20 cellular contexts compared by ENCODE assay signal in genomic region chr7:155192961-155193640, GRCh38.
"Had no signal": no experiment of that assay in that cellular context is flagged by ENCODE, and none has a peak within 500 bp of the region (broad histone marks: within the 10 kb centered on the region; RNA-seq: fewer than 3 reads in every experiment).

No MANE protein-coding gene starts in this region.

- H3K36me3 ChIP-seq: tibial artery, uterus, WERI-Rb-1 had no signal

- H3K27me3 ChIP-seq: body of pancreas, uterus had no signal

- H3K4me3 ChIP-seq: body of pancreas, lung, tibial artery, uterus had no signal

- H3K4me3 Mint-ChIP-seq: effector memory CD8-positive, alpha-beta T cell; T-helper 1 cell treated with Interleukin-12 subunit alpha and Interleukin-12 subunit beta and Interleukin-4 antibody, amounts not matched to agents 30 μg/mL and 1 μg/mL, for 36 hours had no signal

- H3K9me3 ChIP-seq: body of pancreas had no signal

- H3K4me1 ChIP-seq: uterus had no signal

- DNase-seq: activated CD4-positive, alpha-beta T cell treated with anti-CD3 and anti-CD28 coated beads for 1 hour; activated naive CD4-positive, alpha-beta T cell; body of pancreas; effector memory CD8-positive, alpha-beta T cell; foreskin melanocyte; glutamatergic neuron; hippocampal formation; midbrain; stimulated activated CD4-positive, alpha-beta T cell treated with anti-CD3 and anti-CD28 coated beads, Interleukin-12 subunit alpha, Interleukin-12 subunit beta, amount 100 ng/mL, for 4 hours; stimulated activated CD4-positive, alpha-beta T cell treated with anti-CD3 and anti-CD28 coated beads, Interleukin-1b, Interleukin-23, amount 100 ng/mL, for 48 hours; stimulated activated naive CD8-positive, alpha-beta T cell treated with anti-CD3 and anti-CD28 coated beads, Interleukin-15, Interleukin-2, amounts not matched to agents 100 U/mL and 50 U/mL, for 24 hours; substantia nigra; tibial artery; uterus; WERI-Rb-1 had no signal

- H3K9me3 Mint-ChIP-seq: effector memory CD8-positive, alpha-beta T cell had no signal

- H3K27ac Mint-ChIP-seq: effector memory CD8-positive, alpha-beta T cell; progenitor cell of endocrine pancreas; T-helper 1 cell treated with Interleukin-12 subunit alpha and Interleukin-12 subunit beta and Interleukin-4 antibody, amounts not matched to agents 30 μg/mL and 1 μg/mL, for 36 hours had no signal

- H3K27ac ChIP-seq: body of pancreas, epithelial cell of prostate, tibial artery, uterus, WERI-Rb-1 had no signal

- ATAC-seq: body of pancreas; effector memory CD8-positive, alpha-beta T cell; SK-N-SH treated with all-trans-retinoic acid at 6 μM for 48 hours; stimulated activated naive CD8-positive, alpha-beta T cell treated with anti-CD3 and anti-CD28 coated beads, Interleukin-15, Interleukin-2, amounts not matched to agents 100 U/mL and 50 U/mL, for 24 hours had no signal
